2 cellular contexts compared by ENCODE assay signal in genomic region chr14:104087505-104087904, GRCh38.
TF ChIP-seq lines count a peak whose summit lies in the region.

No MANE protein-coding gene starts in this region.

TF ChIP-seq in WTC11, 78 proteins besides CTCF, POLR2A, EP300 and RAD21 (continued from another document):
- no peak for TF ChIP-seq ATF2 (CRISPR knock-in tag; IDR thresholded peaks at IDR 0.05; ENCODE audit: borderline replicate concordance, low read depth)
- no peak for TF ChIP-seq ZNF512 (CRISPR knock-in tag; IDR thresholded peaks at IDR 0.05; ENCODE audit: borderline replicate concordance)
- TF ChIP-seq ETV6 (CRISPR knock-in tag; IDR thresholded peaks at IDR 0.05), result no peak

TF ChIP-seq in liver, 16 proteins besides CTCF, POLR2A, EP300 and RAD21 (continued from another document):
- TF ChIP-seq ZBTB33 (IDR thresholded peaks at IDR 0.05) (no peak), FOXA2 (IDR thresholded peaks at IDR 0.05) (no peak), TAF1 (conservative IDR thresholded peaks at IDR 0.05) (no peak)
